In genomic region chr11:31915867-31916266, GRCh38 we compare ENCODE assay signal across 17 cellular contexts.
A peak's percentile ranks its signal among the peaks of the same experiment; 100 is the strongest.
DNase-seq lines count a peak whose midpoint lies in the region; ATAC-seq, FAIRE-seq and TF ChIP-seq lines count a peak whose summit lies in the region.
"Had no signal": no experiment of that assay in that cellular context is flagged by ENCODE, and none has a peak within 500 bp of the region (broad histone marks: within the 10 kb centered on the region; RNA-seq: fewer than 3 reads in every experiment).

No MANE protein-coding gene starts in this region.

- H3K36me3 Mint-ChIP-seq in GM23338 (ENCODE audit: low read depth) (no peaks in the 10 kb centered on the region), HFFc6 (ENCODE audit: low read depth) (no peaks in the 10 kb centered on the region), neural progenitor cell (no peaks in the 10 kb centered on the region)
- H3K36me3 Mint-ChIP-seq: CD4-positive, alpha-beta memory T cell had no signal

- no peaks in the 10 kb centered on the region for H3K79me2 ChIP-seq in GM23338 (replicated peaks; ENCODE audit: insufficient read depth)
- no peaks in the 10 kb centered on the region for H3K79me2 ChIP-seq in H1 (ENCODE audit: control insufficient read depth in 1 of 2, insufficient read depth in 2 of 2, low read length in 2 of 2)
- H3K79me2 ChIP-seq in neural progenitor cell (ENCODE audit: low read depth): no peaks in the 10 kb centered on the region

- H3K27me3 Mint-ChIP-seq in GM23338 (ENCODE audit: insufficient read depth, low read depth, poor library complexity): peaks cover 7% of the 10 kb centered on the region
- peaks cover 9% of the 10 kb centered on the region for H3K27me3 Mint-ChIP-seq in HFFc6 (ENCODE audit: insufficient read depth)
- peaks cover 4% of the 10 kb centered on the region for H3K27me3 Mint-ChIP-seq in neural progenitor cell (ENCODE audit: insufficient read depth, low read depth)

- no peak overlapping the region for H4K91ac ChIP-seq in H1 (replicated peaks; ENCODE audit: insufficient read length, low read length)

- no peak for TF ChIP-seq POLR2A in H1 (IDR thresholded peaks at IDR 0.05; ENCODE audit: control extremely low read depth in 1 of 2, low read depth in 2 of 2, low read length in 2 of 2)

- no peak overlapping the region for H3K9ac ChIP-seq in H1 (replicated peaks in 1 of 4; ENCODE audit: extremely low read depth in 1 of 4, low read depth in 3 of 4, low read length in 3 of 4)
- H3K9ac ChIP-seq in neural progenitor cell: no peak overlapping the region
- H3K9ac ChIP-seq: KMS-11 had no signal

- no peak overlapping the region for H3K27ac Mint-ChIP-seq in GM23338
- no peak overlapping the region for H3K27ac Mint-ChIP-seq in HFFc6
- H3K27ac Mint-ChIP-seq in neural progenitor cell: no peak overlapping the region
- H3K27ac Mint-ChIP-seq: CD4-positive, alpha-beta memory T cell had no signal

- no peak overlapping the region for H3K18ac ChIP-seq in H1 (ENCODE audit: extremely low read depth, low read length)

- H3K4me3 Mint-ChIP-seq in GM23338 (no peak overlapping the region), HFFc6 (no peak overlapping the region), neural progenitor cell (no peak overlapping the region)
- H3K4me3 Mint-ChIP-seq: CD4-positive, alpha-beta memory T cell had no signal

- H3K9me2 ChIP-seq in GM23338 (ENCODE audit: insufficient read depth): peaks cover 11% of the 10 kb centered on the region; the same call in 1 of the 2 replicates

- ATAC-seq in GM23338 (no peak), GM21390 (IDR thresholded peaks at IDR 0.05; ENCODE audit: unreplicated experiment) (no peak), HG02588 (IDR thresholded peaks at IDR 0.05; ENCODE audit: unreplicated experiment) (no peak)

- peak; percentile 14 to 42; a peak in 2 of 4 replicates for TF ChIP-seq RAD21 in H1 (IDR thresholded peaks at IDR 0.05 in 1 of 2, conservative IDR thresholded peaks at IDR 0.05 in 1 of 2; ENCODE audit: low read depth in 2 of 2, low read length in 2 of 2)

- no peak overlapping the region; the same call in 1 of the 2 replicates for H2AFZ ChIP-seq in GM23338
- H2AFZ ChIP-seq in H1 (ENCODE audit: low read length): no peak overlapping the region
- peak overlapping the region; percentile 26 for H2AFZ ChIP-seq in neural progenitor cell (replicated peaks)

- H3K9me3 Mint-ChIP-seq in GM23338 (no peaks in the 10 kb centered on the region; the same call in 2 of the 3 replicates), HFFc6 (no peaks in the 10 kb centered on the region), neural progenitor cell (no peaks in the 10 kb centered on the region)

- no peak overlapping the region for H3K56ac ChIP-seq in H1 (replicated peaks; ENCODE audit: insufficient read length, low read depth, low read length)

- no peaks in the 10 kb centered on the region for H3K79me1 ChIP-seq in H1 (ENCODE audit: low read depth, low read length)

- H3F3A ChIP-seq in GM23338 (replicated peaks; ENCODE audit: low read depth): no peaks in the 10 kb centered on the region
- no peaks in the 10 kb centered on the region for H3F3A ChIP-seq in neural progenitor cell (ENCODE audit: low read depth)

- TF ChIP-seq CTCF in GM23338 (conservative IDR thresholded peaks at IDR 0.05; ENCODE audit: low read depth in 2 of 2): peak; percentile 33 to 39
- peak; percentile 23; the same call in 1 of the 2 replicates for TF ChIP-seq CTCF in HFFc6 (IDR thresholded peaks at IDR 0.05)
- TF ChIP-seq CTCF in H1 (IDR thresholded peaks at IDR 0.05; ENCODE audit: control extremely low read depth in 1 of 3, insufficient read depth in 1 of 3, low read depth in 1 of 3, low read length in 3 of 3): peak in 1 of 3 experiments; percentile 15; a peak in 1 of 4 replicates
- TF ChIP-seq CTCF in neural progenitor cell (IDR thresholded peaks at IDR 0.05): no peak

- FAIRE-seq in H1 (lab: Jason Lieb, UNC): no peak
- no peak for FAIRE-seq in urothelium cell line (lab: Jason Lieb, UNC)
- FAIRE-seq: A204.1 had no signal

- no peak overlapping the region for H3K14ac ChIP-seq in H1 (ENCODE audit: insufficient read length)

- H3K27me3 ChIP-seq in GM23338 (ENCODE audit: insufficient read depth) (no peaks in the 10 kb centered on the region), H1 (replicated peaks in 1 of 4; ENCODE audit: control insufficient read depth in 3 of 4, extremely low read depth in 1 of 4, insufficient read depth in 3 of 4, low read length in 3 of 4) (no peaks in the 10 kb centered on the region), neural progenitor cell (no peaks in the 10 kb centered on the region)

- no peaks in the 10 kb centered on the region for H3K23me2 ChIP-seq in H1 (ENCODE audit: low read depth, low read length)

- no peak overlapping the region for H2BK12ac ChIP-seq in H1 (ENCODE audit: low read depth, low read length)

- no peak overlapping the region for H3K4ac ChIP-seq in H1 (replicated peaks; ENCODE audit: insufficient read length, low read depth, low read length)

- no peak for TF ChIP-seq EP300 in H1 (IDR thresholded peaks at IDR 0.05; ENCODE audit: borderline replicate concordance in 1 of 2, low read depth in 2 of 2, low read length in 2 of 2)

- CTCF ChIA-PET in H1 (lab: Charles Lee; ENCODE audit: partially characterized antibody): interaction anchor here (0.6 to 3.0 kb wide), 27 partner anchors 9 to 831 kb away, joined by 3 to 22 read pairs (median 3); no protein-coding TSS in a partner anchor

- H2AK5ac ChIP-seq in H1 (ENCODE audit: low read depth, low read length): no peak overlapping the region

- H4K5ac ChIP-seq in H1 (ENCODE audit: insufficient read length, low read depth, low read length): no peak overlapping the region

- H2BK120ac ChIP-seq in H1 (replicated peaks; ENCODE audit: low read depth, low read length): no peak overlapping the region

- no peak overlapping the region for H2BK5ac ChIP-seq in H1 (ENCODE audit: low read depth, low read length)

- no peak overlapping the region for H2BK15ac ChIP-seq in H1 (ENCODE audit: low read length)

- H3K23ac ChIP-seq in H1 (ENCODE audit: insufficient read length): no peak overlapping the region

- H3K27ac ChIP-seq in GM23338 (ENCODE audit: low read depth): no peak overlapping the region
- no peak overlapping the region for H3K27ac ChIP-seq in H1 (ENCODE audit: low read depth, low read length)
- no peak overlapping the region for H3K27ac ChIP-seq in neural progenitor cell
- H3K27ac ChIP-seq: C4-2B, KMS-11 had no signal

- DNase-seq in GM23338 (ENCODE audit: low spot score) (no peak), HFFc6 (no peak), H1 (ENCODE audit: low read depth in 1 of 2, low spot score in 2 of 2) (no peak), neural progenitor cell (ENCODE audit: low spot score) (no peak), urothelium cell line (ENCODE audit: low spot score) (no peak)
- DNase-seq in effector CD4-positive, alpha-beta T cell: no peak
- DNase-seq: AML-193; CD4-positive, alpha-beta memory T cell; DMS153; DMS79; GDM1; HCEC 1CT had no signal

- H3K4me1 ChIP-seq in GM23338 (ENCODE audit: insufficient read depth) (no peaks in the 10 kb centered on the region), H1 (replicated peaks in 1 of 4; ENCODE audit: control insufficient read depth in 3 of 4, insufficient read depth in 4 of 4, low read length in 3 of 4) (no peaks in the 10 kb centered on the region), neural progenitor cell (no peaks in the 10 kb centered on the region)

- no peak overlapping the region for H2BK20ac ChIP-seq in H1 (ENCODE audit: low read length)

- no peak overlapping the region for H4K8ac ChIP-seq in H1 (ENCODE audit: extremely low read depth, insufficient read depth, low read length)

- POLR2A ChIA-PET in H1 (lab: Charles Lee; ENCODE audit: partially characterized antibody): no interaction called here

- no peaks in the 10 kb centered on the region for H3K36me3 ChIP-seq in GM23338 (ENCODE audit: insufficient read depth)
- H3K36me3 ChIP-seq in H1 (ENCODE audit: control insufficient read depth in 2 of 4, insufficient read depth in 4 of 4, low read length in 3 of 4): no peaks in the 10 kb centered on the region
- no peaks in the 10 kb centered on the region for H3K36me3 ChIP-seq in neural progenitor cell

- H4K20me1 ChIP-seq in GM23338 (replicated peaks; ENCODE audit: insufficient read depth): no peaks in the 10 kb centered on the region
- H4K20me1 ChIP-seq in H1 (replicated peaks in 1 of 2; ENCODE audit: control insufficient read depth in 1 of 2, insufficient read depth in 2 of 2, low read length in 2 of 2): no peaks in the 10 kb centered on the region
- no peaks in the 10 kb centered on the region for H4K20me1 ChIP-seq in neural progenitor cell (ENCODE audit: low read depth)

- H3K4me2 ChIP-seq in GM23338 (no peak overlapping the region), H1 (ENCODE audit: insufficient read depth in 1 of 2, low read depth in 2 of 2, low read length in 2 of 2) (no peak overlapping the region), neural progenitor cell (no peak overlapping the region)
- H3K4me2 ChIP-seq: KMS-11 had no signal

- H3K9me3 ChIP-seq in H1 (ENCODE audit: insufficient read depth in 2 of 2, low read depth in 1 of 2, low read length in 1 of 2) (no peaks in the 10 kb centered on the region), neural progenitor cell (ENCODE audit: low read depth) (no peaks in the 10 kb centered on the region)

- WGBS in H1 (ENCODE audit: extremely low coverage in 1 of 2, insufficient coverage in 1 of 2, insufficient read length in 1 of 2, insufficient replicate concordance in 2 of 2, low coverage in 1 of 2, low lambda C conversion rate in 2 of 2, missing lambda C conversion rate in 1 of 2), 2 experiments: 95% methylated on average over 1 of the region's 1 CpG; no CpG with 5 or more reads in 1 of the 2 experiments

- H3K4me3 ChIP-seq in GM23338 (no peak overlapping the region), H1 (ENCODE audit: extremely low read depth in 1 of 4, insufficient read depth in 2 of 4, low read depth in 3 of 4, low read length in 4 of 4) (no peak overlapping the region), neural progenitor cell (no peak overlapping the region)

- H3K4me1 Mint-ChIP-seq in GM23338 (no peaks in the 10 kb centered on the region), HFFc6 (ENCODE audit: low read depth) (peaks cover 6% of the 10 kb centered on the region), neural progenitor cell (no peaks in the 10 kb centered on the region)
- H3K4me1 Mint-ChIP-seq: CD4-positive, alpha-beta memory T cell had no signal

TF ChIP-seq in GM23338, 12 proteins besides CTCF, POLR2A, EP300 and RAD21 (continues in another document):
- no peak for TF ChIP-seq EZH2 (IDR thresholded peaks at IDR 0.05; ENCODE audit: low read depth, unreplicated experiment)
- TF ChIP-seq NANOG (IDR thresholded peaks at IDR 0.05; ENCODE audit: borderline replicate concordance): no peak

TF ChIP-seq in H1, 55 proteins besides CTCF, POLR2A, EP300 and RAD21 (continues in another document):
- TF ChIP-seq RBBP5 (IDR thresholded peaks at IDR 0.05; ENCODE audit: borderline replicate concordance, low read depth, low read length) (no peak), TEAD4 (IDR thresholded peaks at IDR 0.05; ENCODE audit: low read depth, low read length) (no peak), SP1 (IDR thresholded peaks at IDR 0.05; ENCODE audit: low read depth, low read length) (no peak)
